In the genomic region with DNA sequence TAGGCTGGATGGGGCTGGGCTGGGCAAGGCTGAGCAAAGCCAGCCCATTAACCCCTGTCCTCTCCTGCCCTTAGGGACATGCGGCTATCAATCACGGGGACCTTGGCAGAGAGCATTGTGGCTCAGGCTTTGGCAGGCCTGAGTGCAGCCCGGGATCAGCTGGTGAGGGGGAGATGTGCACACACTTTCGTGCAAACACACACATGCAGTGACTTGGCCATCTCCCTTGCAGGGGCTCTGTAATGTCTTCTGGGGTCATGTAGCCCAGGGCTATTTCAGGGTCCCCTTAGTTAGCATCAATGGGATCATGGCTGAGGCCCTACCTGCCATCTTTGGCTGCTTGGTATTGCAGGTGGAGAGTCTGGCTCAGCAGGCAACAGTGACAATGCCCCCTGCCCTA, we compare ENCODE assay signal across 1 cellular context.
TF ChIP-seq lines count a peak whose summit lies in the region.

No MANE protein-coding gene starts in this region.

TF ChIP-seq in IMR-90, 13 proteins besides CTCF, POLR2A, EP300 and RAD21:
- TF ChIP-seq FOS (IDR thresholded peaks at IDR 0.05; ENCODE audit: low read depth, low read length) (no peak), CEBPB (IDR thresholded peaks at IDR 0.05; ENCODE audit: low read depth, low read length) (no peak), MAFK (IDR thresholded peaks at IDR 0.05; ENCODE audit: low read depth, low read length) (no peak), MAZ (IDR thresholded peaks at IDR 0.05; ENCODE audit: borderline replicate concordance, low read depth, low read length) (no peak), BHLHE40 (IDR thresholded peaks at IDR 0.05; ENCODE audit: low read depth, low read length) (no peak), RFX5 (IDR thresholded peaks at IDR 0.05; ENCODE audit: low read depth, low read length) (no peak), NFE2L2 (IDR thresholded peaks at IDR 0.05; ENCODE audit: low read depth, low read length) (no peak), RCOR1 (IDR thresholded peaks at IDR 0.05; ENCODE audit: insufficient replicate concordance, low read length) (no peak), MXI1 (IDR thresholded peaks at IDR 0.05; ENCODE audit: borderline replicate concordance, low read depth, low read length) (no peak), SMC3 (IDR thresholded peaks at IDR 0.05; ENCODE audit: low read depth, low read length) (no peak), CHD1 (IDR thresholded peaks at IDR 0.05; ENCODE audit: low read depth, low read length) (no peak)
- TF ChIP-seq, protein P1, sequence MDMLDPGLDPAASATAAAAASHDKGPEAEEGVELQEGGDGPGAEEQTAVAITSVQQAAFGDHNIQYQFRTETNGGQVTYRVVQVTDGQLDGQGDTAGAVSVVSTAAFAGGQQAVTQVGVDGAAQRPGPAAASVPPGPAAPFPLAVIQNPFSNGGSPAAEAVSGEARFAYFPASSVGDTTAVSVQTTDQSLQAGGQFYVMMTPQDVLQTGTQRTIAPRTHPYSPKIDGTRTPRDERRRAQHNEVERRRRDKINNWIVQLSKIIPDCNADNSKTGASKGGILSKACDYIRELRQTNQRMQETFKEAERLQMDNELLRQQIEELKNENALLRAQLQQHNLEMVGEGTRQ (IDR thresholded peaks at IDR 0.05; ENCODE audit: low read depth, low read length) = no peak
- TF ChIP-seq, protein P2, sequence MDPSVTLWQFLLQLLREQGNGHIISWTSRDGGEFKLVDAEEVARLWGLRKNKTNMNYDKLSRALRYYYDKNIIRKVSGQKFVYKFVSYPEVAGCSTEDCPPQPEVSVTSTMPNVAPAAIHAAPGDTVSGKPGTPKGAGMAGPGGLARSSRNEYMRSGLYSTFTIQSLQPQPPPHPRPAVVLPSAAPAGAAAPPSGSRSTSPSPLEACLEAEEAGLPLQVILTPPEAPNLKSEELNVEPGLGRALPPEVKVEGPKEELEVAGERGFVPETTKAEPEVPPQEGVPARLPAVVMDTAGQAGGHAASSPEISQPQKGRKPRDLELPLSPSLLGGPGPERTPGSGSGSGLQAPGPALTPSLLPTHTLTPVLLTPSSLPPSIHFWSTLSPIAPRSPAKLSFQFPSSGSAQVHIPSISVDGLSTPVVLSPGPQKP (IDR thresholded peaks at IDR 0.05; ENCODE audit: borderline replicate concordance, low read depth, low read length) = no peak
TF ChIP-seq in IMR-90: peak in this region for 0.
